19 cellular contexts compared by ENCODE assay signal in genomic region chr3:60182697-60183096, GRCh38.
"Had no signal": no experiment of that assay in that cellular context is flagged by ENCODE, and none has a peak within 500 bp of the region (broad histone marks: within the 10 kb centered on the region; RNA-seq: fewer than 3 reads in every experiment).

No MANE protein-coding gene starts in this region.

- DNase-seq: activated B cell treated with CpG ODN at 0.5 μM for 24 hours; activated CD4-positive, alpha-beta T cell treated with anti-CD3 and anti-CD28 coated beads for 48 hours; activated CD8-positive, alpha-beta memory T cell treated with anti-CD3 and anti-CD28 coated beads, Interleukin-2, amount 50 U/mL, for 48 hours; activated CD8-positive, alpha-beta T cell treated with anti-CD3 and anti-CD28 coated beads for 36 hours; activated naive CD4-positive, alpha-beta T cell treated with anti-CD3 and anti-CD28 coated beads for 36 hours; activated naive CD8-positive, alpha-beta T cell treated with anti-CD3 and anti-CD28 coated beads, Interleukin-2, amount 50 U/mL, for 24 hours; aorta; cerebellar nuclear complex; dermis blood vessel endothelial cell; erythroblast; left colon; lower lobe of right lung; stimulated activated CD4-positive, alpha-beta T cell treated with anti-CD3 and anti-CD28 coated beads, Interleukin-1b, Interleukin-23, amount 100 ng/mL, for 48 hours had no signal

- H3K9me3 ChIP-seq: gastroesophageal sphincter, lower lobe of right lung, thoracic aorta had no signal

- ATAC-seq: activated CD8-positive, alpha-beta T cell treated with anti-CD3 and anti-CD28 coated beads for 36 hours; activated naive CD8-positive, alpha-beta T cell treated with anti-CD3 and anti-CD28 coated beads, Interleukin-2, amount 50 U/mL, for 24 hours; gastroesophageal sphincter; left colon; lower lobe of right lung had no signal

- H3K4me3 Mint-ChIP-seq: activated B cell treated with CpG ODN at 0.5 μM for 24 hours; activated CD8-positive, alpha-beta T cell treated with anti-CD3 and anti-CD28 coated beads for 36 hours; activated naive CD4-positive, alpha-beta T cell treated with anti-CD3 and anti-CD28 coated beads for 36 hours; activated naive CD8-positive, alpha-beta T cell treated with anti-CD3 and anti-CD28 coated beads, Interleukin-2, amount 50 U/mL, for 24 hours; activated T-helper 1 cell treated with anti-CD3 and anti-CD28 coated beads, Interleukin-12 subunit alpha, Interleukin-12 subunit beta, Interleukin-2, Interleukin-4 antibody, amounts not matched to agents 30 ng/mL and 10 ng/mL and 1 ng/mL, durations not matched to agents 14 hours and 24 hours and 36 hours; T-helper 1 cell treated with Interleukin-12 subunit alpha and Interleukin-12 subunit beta and Interleukin-4 antibody, amounts not matched to agents 30 μg/mL and 1 μg/mL, for 36 hours had no signal

- H3K27ac ChIP-seq: gastroesophageal sphincter, lower lobe of right lung, parathyroid adenoma, thoracic aorta had no signal

- FAIRE-seq: TTC549 had no signal

- H3K27me3 ChIP-seq: gastroesophageal sphincter had no signal

- H3K4me1 ChIP-seq: gastroesophageal sphincter, lower lobe of right lung, parathyroid adenoma had no signal

- H3K4me3 ChIP-seq: gastroesophageal sphincter, lower lobe of right lung, thoracic aorta had no signal

- H3K9ac ChIP-seq: parathyroid adenoma had no signal

- H3K36me3 ChIP-seq: gastroesophageal sphincter, lower lobe of right lung, thoracic aorta had no signal

- H3K9me3 Mint-ChIP-seq: activated B cell treated with CpG ODN at 0.5 μM for 24 hours; activated CD8-positive, alpha-beta T cell treated with anti-CD3 and anti-CD28 coated beads for 36 hours; activated naive CD4-positive, alpha-beta T cell treated with anti-CD3 and anti-CD28 coated beads for 36 hours had no signal

- H2AFZ ChIP-seq: parathyroid adenoma had no signal

- H3K27me3 Mint-ChIP-seq: activated B cell treated with CpG ODN at 0.5 μM for 24 hours; activated naive CD8-positive, alpha-beta T cell treated with anti-CD3 and anti-CD28 coated beads, Interleukin-2, amount 50 U/mL, for 24 hours had no signal

- H3K79me2 ChIP-seq: parathyroid adenoma had no signal

- H3K4me1 Mint-ChIP-seq: activated B cell treated with CpG ODN at 0.5 μM for 24 hours; activated naive CD8-positive, alpha-beta T cell treated with anti-CD3 and anti-CD28 coated beads, Interleukin-2, amount 50 U/mL, for 24 hours had no signal

- H3K27ac Mint-ChIP-seq: activated B cell treated with CpG ODN at 0.5 μM for 24 hours; activated CD8-positive, alpha-beta T cell treated with anti-CD3 and anti-CD28 coated beads for 36 hours; activated naive CD4-positive, alpha-beta T cell treated with anti-CD3 and anti-CD28 coated beads for 36 hours; activated naive CD8-positive, alpha-beta T cell treated with anti-CD3 and anti-CD28 coated beads, Interleukin-2, amount 50 U/mL, for 24 hours; activated T-helper 1 cell treated with anti-CD3 and anti-CD28 coated beads, Interleukin-12 subunit alpha, Interleukin-12 subunit beta, Interleukin-2, Interleukin-4 antibody, amounts not matched to agents 30 ng/mL and 10 ng/mL and 1 ng/mL, durations not matched to agents 14 hours and 24 hours and 36 hours; T-helper 1 cell treated with Interleukin-12 subunit alpha and Interleukin-12 subunit beta and Interleukin-4 antibody, amounts not matched to agents 30 μg/mL and 1 μg/mL, for 36 hours had no signal
